33 cellular contexts compared by ENCODE assay signal in the genomic region with DNA sequence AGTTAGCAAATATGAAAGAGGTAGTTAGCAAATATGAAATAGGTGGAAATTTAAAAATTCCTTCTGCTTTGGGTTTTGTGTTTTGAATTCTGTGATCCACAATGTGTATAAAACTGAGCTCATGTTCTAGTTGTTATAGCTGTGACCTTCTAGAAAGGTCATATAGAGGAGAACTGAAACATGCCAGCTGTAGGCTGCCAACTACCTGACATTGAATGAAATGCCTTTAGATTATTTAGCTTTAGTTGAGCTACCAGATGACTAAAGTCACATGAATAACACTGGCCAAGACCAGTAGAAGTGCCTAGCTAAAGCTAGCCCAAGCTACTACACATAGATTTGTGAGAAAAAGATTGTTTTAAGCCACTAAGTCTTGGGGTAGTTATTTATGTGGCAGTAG.
"Had no signal": no experiment of that assay in that cellular context is flagged by ENCODE, and none has a peak within 500 bp of the region (broad histone marks: within the 10 kb centered on the region; RNA-seq: fewer than 3 reads in every experiment).

No MANE protein-coding gene starts in this region.

- DNase-seq: Karpas-422, Kasumi-1, MG63, MM.1S, MV-4-11, NCI-H1048, NCI-H1092, NCI-H1092 treated with DMSO at 0.1 percent for 48 hours, NCI-H1105, NCI-H1105 treated with DMSO at 0.1 percent for 48 hours, NCI-H1417, NCI-H1417 treated with DMSO at 0.1 percent for 48 hours, NCI-H1436, NCI-H1436 treated with DMSO at 0.1 percent for 48 hours, NCI-H146, NCI-H1694, NCI-H1694 treated with DMSO at 0.1 percent for 48 hours, NCI-H187, NCI-H187 treated with DMSO at 0.1 percent for 48 hours, NCI-H1930, NCI-H2029, NCI-H2029 treated with DMSO at 0.1 percent for 48 hours, NCI-H2081, NCI-H2081 treated with DMSO at 0.1 percent for 48 hours, NCI-H2107, NCI-H2171, NCI-H2171 treated with DMSO at 0.1 percent for 48 hours, NCI-H2227 treated with DMSO at 0.1 percent for 48 hours, NCI-H226, NCI-H345, NCI-H446, NCI-H446 treated with DMSO at 0.1 percent for 48 hours, NCI-H510A had no signal
